ENCODE assay signal across 28 cellular contexts in genomic region chr12:72063073-72063472, GRCh38.
"Had no signal": no experiment of that assay in that cellular context is flagged by ENCODE, and none has a peak within 500 bp of the region (broad histone marks: within the 10 kb centered on the region; RNA-seq: fewer than 3 reads in every experiment).

No MANE protein-coding gene starts in this region.

- H3K4me3 ChIP-seq: ovary, psoas muscle, right lobe of liver, sigmoid colon, stomach, thoracic aorta, thyroid gland, transverse colon, upper lobe of right lung, uterus had no signal

- H3K4me3 Mint-ChIP-seq: naive thymus-derived CD8-positive, alpha-beta T cell; natural killer cell treated with Interleukin-12 subunit alpha and Interleukin-12 subunit beta and Interleukin-15 and Interleukin-18, amount 100 ng/mL, for 72 hours; nephron progenitor cell; neural crest cell; stimulated activated effector memory CD8-positive, alpha-beta T cell treated with anti-CD3 and anti-CD28 coated beads, Interleukin-12 subunit alpha, Interleukin-12 subunit beta, amount 100 ng/mL, for 72 hours; stimulated activated naive B cell treated with anti-CD40 and anti-IgM and Interleukin-4, amounts not matched to agents 10 μg/mL and 1 μg/mL and 100 μg/mL, for 72 hours; stimulated activated naive CD8-positive, alpha-beta T cell treated with anti-CD3 and anti-CD28 coated beads, Interleukin-15, Interleukin-2, amounts not matched to agents 100 ng/mL and 50 ng/mL, for 24 hours; type B pancreatic cell had no signal

- FAIRE-seq: small intestine had no signal

- H3K9ac ChIP-seq: parathyroid adenoma had no signal

- H3K9me3 Mint-ChIP-seq: nephron progenitor cell; neural crest cell; stimulated activated naive CD8-positive, alpha-beta T cell treated with anti-CD3 and anti-CD28 coated beads, Interleukin-15, Interleukin-2, amounts not matched to agents 100 ng/mL and 50 ng/mL, for 24 hours had no signal

- ATAC-seq: naive thymus-derived CD8-positive, alpha-beta T cell; natural killer cell treated with Interleukin-12 subunit alpha and Interleukin-12 subunit beta and Interleukin-15 and Interleukin-18, amount 100 ng/mL, for 72 hours; psoas muscle; right cardiac atrium; right lobe of liver; stimulated activated effector memory CD8-positive, alpha-beta T cell treated with anti-CD3 and anti-CD28 coated beads, Interleukin-12 subunit alpha, Interleukin-12 subunit beta, amount 100 ng/mL, for 72 hours; stimulated activated naive B cell treated with anti-CD40 and anti-IgM and Interleukin-4, amounts not matched to agents 10 μg/mL and 1 μg/mL and 100 μg/mL, for 72 hours; upper lobe of right lung had no signal

- H3K27ac ChIP-seq: neutrophil, ovary, parathyroid adenoma, psoas muscle, right lobe of liver, sigmoid colon, stomach, thoracic aorta, thyroid gland, transverse colon, upper lobe of right lung, uterus had no signal

- H3K27me3 ChIP-seq: neutrophil, ovary, right lobe of liver, sigmoid colon, stomach, thyroid gland, transverse colon, upper lobe of right lung, uterus had no signal

- H3K9me3 ChIP-seq: neutrophil, ovary, psoas muscle, right lobe of liver, sigmoid colon, stomach, thoracic aorta, thyroid gland, transverse colon, upper lobe of right lung, uterus had no signal

- H3K4me1 ChIP-seq: parathyroid adenoma, psoas muscle, right lobe of liver, stomach, thyroid gland, transverse colon, upper lobe of right lung, uterus had no signal

- H3K4me1 Mint-ChIP-seq: naive thymus-derived CD8-positive, alpha-beta T cell; nephron progenitor cell; neural crest cell; stimulated activated effector memory CD8-positive, alpha-beta T cell treated with anti-CD3 and anti-CD28 coated beads, Interleukin-12 subunit alpha, Interleukin-12 subunit beta, amount 100 ng/mL, for 72 hours; stimulated activated naive B cell treated with anti-CD40 and anti-IgM and Interleukin-4, amounts not matched to agents 10 μg/mL and 1 μg/mL and 100 μg/mL, for 72 hours had no signal

- H3K36me3 ChIP-seq: neutrophil, ovary, right lobe of liver, sigmoid colon, stomach, thoracic aorta, thyroid gland, transverse colon, upper lobe of right lung, uterus had no signal

- H3K27ac Mint-ChIP-seq: natural killer cell treated with Interleukin-12 subunit alpha and Interleukin-12 subunit beta and Interleukin-15 and Interleukin-18, amount 100 ng/mL, for 72 hours; nephron progenitor cell; progenitor cell of endocrine pancreas; stimulated activated effector memory CD8-positive, alpha-beta T cell treated with anti-CD3 and anti-CD28 coated beads, Interleukin-12 subunit alpha, Interleukin-12 subunit beta, amount 100 ng/mL, for 72 hours; stimulated activated naive B cell treated with anti-CD40 and anti-IgM and Interleukin-4, amounts not matched to agents 10 μg/mL and 1 μg/mL and 100 μg/mL, for 72 hours; stimulated activated naive CD8-positive, alpha-beta T cell treated with anti-CD3 and anti-CD28 coated beads, Interleukin-15, Interleukin-2, amounts not matched to agents 100 ng/mL and 50 ng/mL, for 24 hours; type B pancreatic cell had no signal

- H3K36me3 Mint-ChIP-seq: naive thymus-derived CD8-positive, alpha-beta T cell; natural killer cell treated with Interleukin-12 subunit alpha and Interleukin-12 subunit beta and Interleukin-15 and Interleukin-18, amount 100 ng/mL, for 72 hours; stimulated activated effector memory CD8-positive, alpha-beta T cell treated with anti-CD3 and anti-CD28 coated beads, Interleukin-12 subunit alpha, Interleukin-12 subunit beta, amount 100 ng/mL, for 72 hours; stimulated activated naive B cell treated with anti-CD40 and anti-IgM and Interleukin-4, amounts not matched to agents 10 μg/mL and 1 μg/mL and 100 μg/mL, for 72 hours; type B pancreatic cell had no signal

- DNase-seq: naive thymus-derived CD8-positive, alpha-beta T cell; nephron progenitor cell; ovary; psoas muscle; right cardiac atrium; right lobe of liver; sigmoid colon; small intestine; stimulated activated CD4-positive, alpha-beta T cell treated with anti-CD3 and anti-CD28 coated beads, Interleukin-15, amount 100 ng/mL, for 24 hours; stimulated activated CD4-positive, alpha-beta T cell treated with anti-CD3 and anti-CD28 coated beads, Interleukin-2, amount 100 ng/mL, for 24 hours; stimulated activated CD4-positive, alpha-beta T cell treated with anti-CD3 and anti-CD28 coated beads, Interleukin-2, amount 100 ng/mL, for 48 hours; stimulated activated CD4-positive, alpha-beta T cell treated with anti-CD3 and anti-CD28 coated beads, Interleukin-4, amount 100 ng/mL, for 24 hours; stimulated activated naive B cell treated with anti-CD40 and anti-IgM and Interleukin-4, amounts not matched to agents 10 μg/mL and 1 μg/mL and 100 μg/mL, for 72 hours; stimulated activated naive CD4-positive, alpha-beta T cell treated with Interleukin-2 at 50 U/mL for 16 hours; stomach; thyroid gland; transverse colon; upper lobe of right lung; uterus had no signal
